Comparison of ENCODE assay signal across 8 cellular contexts in the genomic region with DNA sequence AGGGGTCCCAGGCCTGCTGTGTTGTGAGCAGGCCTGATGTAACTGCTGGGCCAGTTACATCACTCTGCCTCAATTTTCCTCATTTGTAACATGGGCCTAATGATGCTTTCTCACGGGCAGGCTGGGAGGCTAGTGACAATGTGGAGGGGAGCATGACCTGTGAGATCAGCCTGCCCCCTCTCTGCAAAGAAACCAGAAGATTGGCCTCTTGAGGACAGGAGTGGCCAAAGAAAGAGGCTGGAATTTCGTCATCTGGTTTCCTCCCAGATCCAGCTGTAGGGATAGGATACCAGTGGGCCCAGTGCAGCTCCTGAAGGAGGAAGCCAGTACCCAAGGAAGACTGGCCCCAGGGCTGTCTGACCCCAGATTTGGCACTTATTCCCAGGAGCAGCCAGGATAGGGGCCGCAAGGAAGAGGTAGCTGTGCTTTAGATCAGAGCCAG. TPM values are rescaled to one million over a fixed set of nuclear protein-coding genes. Genes with fewer than 3 reads are reported as not detected.
DNase-seq lines count a peak whose midpoint lies in the region; ATAC-seq and TF ChIP-seq lines count a peak whose summit lies in the region.

No MANE protein-coding gene starts in this region.

- no peaks in the 10 kb centered on the region for H3K9me2 ChIP-seq in MM.1S (replicated peaks; ENCODE audit: insufficient read depth, low read length)

- in situ Hi-C loops in mammary epithelial cell (cut with MboI; ENCODE audit: low sequenced_read_pairs in 2 of 2), result no loop called here

- H3K4me1 ChIP-seq in MM.1S (ENCODE audit: low read length), result peaks cover 51% of the 10 kb centered on the region
- H3K4me1 ChIP-seq in mammary epithelial cell (ENCODE audit: insufficient read depth, low read length), result peaks cover 66% of the 10 kb centered on the region
- H3K4me1 ChIP-seq in lower lobe of right lung, result peaks cover 74% of the 10 kb centered on the region
- H3K4me1 ChIP-seq in urinary bladder (ENCODE audit: insufficient read depth), result no peaks in the 10 kb centered on the region

- no peaks in the 10 kb centered on the region for H4K20me1 ChIP-seq in MM.1S (ENCODE audit: insufficient read depth, low read length)
- H4K20me1 ChIP-seq in mammary epithelial cell (ENCODE audit: insufficient read depth, low read length), result no peaks in the 10 kb centered on the region

- H3K27ac ChIP-seq in MM.1S (ENCODE audit: low read length), result peak overlapping the region; percentile 80; the same call in 1 of the 2 replicates
- peak overlapping the region; percentile 98 for H3K27ac ChIP-seq in mammary epithelial cell (ENCODE audit: insufficient read depth, low read depth, low read length)
- H3K27ac ChIP-seq in lower lobe of right lung, result peak overlapping the region; percentile 100
- peak overlapping the region; percentile 99 for H3K27ac ChIP-seq in urinary bladder (ENCODE audit: low read depth)

- H3K79me2 ChIP-seq in MM.1S (ENCODE audit: low read length) (peaks cover 30% of the 10 kb centered on the region), mammary epithelial cell (ENCODE audit: insufficient read depth, low read length) (peaks cover 45% of the 10 kb centered on the region)

- peaks cover 18% of the 10 kb centered on the region for H3F3A ChIP-seq in MM.1S (ENCODE audit: insufficient read depth, low read length)

- 0 out of 2 replicates have a peak overlapping the region, but pooled peaks have one; percentile 91 for H3K4me3 ChIP-seq in MM.1S (ENCODE audit: low read length)
- H3K4me3 ChIP-seq in mammary epithelial cell (replicated peaks in 1 of 3; ENCODE audit: insufficient read depth in 1 of 3, low read depth in 2 of 3, low read length in 3 of 3), result peak overlapping the region; percentile 54 to 90 (median 87)
- peak overlapping the region; percentile 98 for H3K4me3 ChIP-seq in lower lobe of right lung
- H3K4me3 ChIP-seq in urinary bladder (ENCODE audit: low read depth, low read length), result no peak overlapping the region

- no peaks in the 10 kb centered on the region for H3K9me3 ChIP-seq in MM.1S (replicated peaks; ENCODE audit: insufficient read depth, low read length)
- H3K9me3 ChIP-seq in mammary epithelial cell (replicated peaks; ENCODE audit: insufficient read depth, low read length), result no peaks in the 10 kb centered on the region
- H3K9me3 ChIP-seq in lower lobe of right lung, result no peaks in the 10 kb centered on the region

- no peak overlapping the region; the same call in 1 of the 2 replicates for H3K9ac ChIP-seq in MM.1S (ENCODE audit: low read length)
- H3K9ac ChIP-seq in mammary epithelial cell (ENCODE audit: insufficient read depth, low read length), result peak overlapping the region; percentile 82

- ATAC-seq in lower lobe of right lung (no peak), HG03280 (IDR thresholded peaks at IDR 0.05; ENCODE audit: unreplicated experiment) (no peak)

- CTCF ChIA-PET in mammary epithelial cell (lab: Charles Lee; ENCODE audit: low non-redundant PET), result no interaction called here

- TF ChIP-seq CTCF in MM.1S (IDR thresholded peaks at IDR 0.05; ENCODE audit: low read length), result no peak
- no peak for TF ChIP-seq CTCF in mammary epithelial cell (conservative IDR thresholded peaks at IDR 0.05 in 1 of 2, IDR thresholded peaks at IDR 0.05 in 1 of 2; ENCODE audit: extremely low read depth in 1 of 2, insufficient read depth in 1 of 2, low read depth in 1 of 2, low read length in 2 of 2)
- TF ChIP-seq CTCF in lower lobe of right lung (IDR thresholded peaks at IDR 0.05), result no peak

- DNase-seq in DMS53 (lab: John Stamatoyannopoulos, UW) (peak; percentile 70), MM.1S (no peak), mammary epithelial cell (peak; percentile 63), lower lobe of right lung (no peak)
- DNase-seq in effector CD4-positive, alpha-beta T cell, result no peak
- no peak for DNase-seq in activated effector memory CD4-positive, alpha-beta T cell treated with anti-CD3 and anti-CD28 coated beads, Interleukin-2, amount 50 U/mL, for 16 hours

- 32% methylated on average over 3 of the region's 3 CpGs for WGBS in mammary epithelial cell (ENCODE audit: low coverage, missing lambda C conversion rate)
- 57% methylated on average over 3 of the region's 3 CpGs for WGBS in urinary bladder

- H3K27me3 ChIP-seq in MM.1S (replicated peaks; ENCODE audit: insufficient read depth, low read length), result no peaks in the 10 kb centered on the region
- H3K27me3 ChIP-seq in mammary epithelial cell (ENCODE audit: insufficient read depth, low read length), result no peaks in the 10 kb centered on the region
- no peaks in the 10 kb centered on the region for H3K27me3 ChIP-seq in lower lobe of right lung (ENCODE audit: low read depth)

- H3K4me2 ChIP-seq in MM.1S (ENCODE audit: low read depth, low read length), result peak overlapping the region; percentile 96; the same call in 1 of the 2 replicates
- peak overlapping the region; percentile 85 for H3K4me2 ChIP-seq in mammary epithelial cell (ENCODE audit: insufficient read depth, low read depth, low read length)

- H2AFZ ChIP-seq in MM.1S (ENCODE audit: low read length) (no peak overlapping the region), mammary epithelial cell (ENCODE audit: low read depth, low read length) (no peak overlapping the region)

- BruUV-seq in mammary epithelial cell (replicated peaks; lab: Mats Ljungman, UMichigan), result no TSS peak

- H3K36me3 ChIP-seq in MM.1S (replicated peaks; ENCODE audit: insufficient read depth, low read length) (no peaks in the 10 kb centered on the region), mammary epithelial cell (ENCODE audit: insufficient read depth, low read length) (no peaks in the 10 kb centered on the region), lower lobe of right lung (peaks cover 6% of the 10 kb centered on the region), urinary bladder (ENCODE audit: insufficient read depth) (no peaks in the 10 kb centered on the region)

- dilution Hi-C loops in mammary epithelial cell (cut with HindIII; ENCODE audit: low sequenced_read_pairs), result no loop called here

- intact Hi-C loops in mammary epithelial cell (cut with micrococcal nuclease), result loop anchor here (5.0 kb wide), 1 partner anchor 145 kb away; no protein-coding TSS in a partner anchor
- intact Hi-C loops in lower lobe of right lung (cut with DNase I), result no loop called here

RNA-seq across cellular contexts. Expression of gene SREBF1, which starts 0.6 kb away (rescaled TPM):
- 100 to 1,000 TPM; 109 to 173 TPM for total RNA-seq in mammary epithelial cell
- polyA plus RNA-seq in mammary epithelial cell, result 71.5 TPM
- polyA minus RNA-seq in mammary epithelial cell, result 152 TPM
- total RNA-seq in lower lobe of right lung, result 77.2 TPM
- total RNA-seq in urinary bladder, result 21.1 TPM
- 56.2 TPM for polyA plus RNA-seq in urinary bladder

Comparison
In these comparisons a context has a peak if more than half of its experiments do, and no peak if none do; other contexts are left out.
1. DNase-seq: peak in DMS53 (single experiment) and mammary epithelial cell (single experiment); none in MM.1S (single experiment), lower lobe of right lung (single experiment), effector CD4-positive, alpha-beta T cell (single experiment) and activated effector memory CD4-positive, alpha-beta T cell treated with anti-CD3 and anti-CD28 coated beads, Interleukin-2, amount 50 U/mL, for 16 hours (single experiment).
2. Peak in every context shown above with its lines, with median percentiles within 50 percentile points of each other: H3K27ac ChIP-seq.